27 cellular contexts compared by ENCODE assay signal in genomic region chr9:69016366-69017096, GRCh38. TPM values are rescaled to one million over a fixed set of nuclear protein-coding genes. Genes with fewer than 3 reads are reported as not detected.
"Had no signal": no experiment of that assay in that cellular context is flagged by ENCODE, and none has a peak within 500 bp of the region (broad histone marks: within the 10 kb centered on the region; RNA-seq: fewer than 3 reads in every experiment).

No MANE protein-coding gene starts in this region.

- ATAC-seq: activated T-cell treated with anti-CD3 and anti-CD28 coated beads, Interleukin-2, amount 50 U/mL, for 4 hours; PC-3; SK-N-SH treated with all-trans-retinoic acid at 6 μM for 48 hours had no signal

- DNase-seq: activated CD4-positive, alpha-beta memory T cell treated with anti-CD3 and anti-CD28 coated beads for 36 hours; activated CD4-positive, alpha-beta T cell treated with anti-CD3 and anti-CD28 coated beads, Interleukin-2, amount 10 ng/mL, durations not matched to agents 7 days and 5 days; activated CD4-positive, CD25-positive, alpha-beta regulatory T cell; activated CD8-positive, alpha-beta memory T cell treated with anti-CD3 and anti-CD28 coated beads for 24 hours; activated gamma-delta T cell; activated naive CD4-positive, alpha-beta T cell treated with anti-CD3 and anti-CD28 coated beads for 36 hours; activated naive CD8-positive, alpha-beta T cell treated with anti-CD3 and anti-CD28 coated beads for 36 hours; activated T-cell treated with anti-CD3 and anti-CD28 coated beads, Interleukin-2, amount 50 U/mL, for 4 hours; aorta; MG63; MV-4-11; NCI-H1092 treated with DMSO at 0.1 percent for 48 hours; NCI-H1417 treated with DMSO at 0.1 percent for 48 hours; NCI-H1694; NCI-H2029; NCI-H345; NCI-H510A; NCI-H526 treated with DMSO at 0.1 percent for 48 hours; PC-3; SHP77; SW 1271 had no signal

- H3K36me3 ChIP-seq: breast epithelium, MG63, SJSA1 had no signal

- H3K36me3 Mint-ChIP-seq: activated CD4-positive, alpha-beta memory T cell treated with anti-CD3 and anti-CD28 coated beads for 36 hours; activated naive CD8-positive, alpha-beta T cell treated with anti-CD3 and anti-CD28 coated beads for 36 hours had no signal

- H3K9ac ChIP-seq: KMS-11 had no signal

- H3K27me3 ChIP-seq: breast epithelium, MG63, SJSA1 had no signal

- H3K4me2 ChIP-seq: KMS-11 had no signal

- H3K27ac ChIP-seq: breast epithelium, KMS-11, SJSA1 had no signal

- H3K9me3 ChIP-seq: breast epithelium, MG63, SJSA1 had no signal

- H3K4me1 ChIP-seq: breast epithelium, SJSA1 had no signal

- H3K4me3 ChIP-seq: breast epithelium, MG63, SJSA1 had no signal

- H3K27ac Mint-ChIP-seq: activated CD4-positive, alpha-beta memory T cell treated with anti-CD3 and anti-CD28 coated beads for 36 hours; activated CD4-positive, alpha-beta T cell treated with anti-CD3 and anti-CD28 coated beads, Interleukin-2, amount 10 ng/mL, durations not matched to agents 7 days and 5 days; activated naive CD4-positive, alpha-beta T cell treated with anti-CD3 and anti-CD28 coated beads for 36 hours; activated naive CD8-positive, alpha-beta T cell treated with anti-CD3 and anti-CD28 coated beads for 36 hours had no signal

- H3K4me3 Mint-ChIP-seq: activated CD4-positive, alpha-beta memory T cell treated with anti-CD3 and anti-CD28 coated beads for 36 hours; activated CD4-positive, alpha-beta T cell treated with anti-CD3 and anti-CD28 coated beads, Interleukin-2, amount 10 ng/mL, durations not matched to agents 7 days and 5 days; activated naive CD4-positive, alpha-beta T cell treated with anti-CD3 and anti-CD28 coated beads for 36 hours; activated naive CD8-positive, alpha-beta T cell treated with anti-CD3 and anti-CD28 coated beads for 36 hours; activated T-cell treated with anti-CD3 and anti-CD28 coated beads, Interleukin-2, amount 50 U/mL, for 4 hours; T-helper 1 cell treated with Interleukin-12 subunit alpha and Interleukin-12 subunit beta and Interleukin-4 antibody, amounts not matched to agents 30 μg/mL and 1 μg/mL, for 36 hours had no signal

- H3K9me3 Mint-ChIP-seq: activated CD4-positive, alpha-beta memory T cell treated with anti-CD3 and anti-CD28 coated beads for 36 hours; activated CD4-positive, alpha-beta T cell treated with anti-CD3 and anti-CD28 coated beads, Interleukin-2, amount 10 ng/mL, durations not matched to agents 7 days and 5 days; activated naive CD4-positive, alpha-beta T cell treated with anti-CD3 and anti-CD28 coated beads for 36 hours; activated naive CD8-positive, alpha-beta T cell treated with anti-CD3 and anti-CD28 coated beads for 36 hours; activated T-cell treated with anti-CD3 and anti-CD28 coated beads, Interleukin-2, amount 50 U/mL, for 4 hours; T-helper 1 cell treated with Interleukin-12 subunit alpha and Interleukin-12 subunit beta and Interleukin-4 antibody, amounts not matched to agents 30 μg/mL and 1 μg/mL, for 36 hours had no signal

RNA-seq across cellular contexts. Expression of gene PRKACG, which starts 2.6 kb away (rescaled TPM):
- total RNA-seq: activated CD4-positive, alpha-beta memory T cell treated with anti-CD3 and anti-CD28 coated beads for 36 hours; activated CD4-positive, alpha-beta T cell treated with anti-CD3 and anti-CD28 coated beads, Interleukin-2, amount 10 ng/mL, durations not matched to agents 7 days and 5 days; activated naive CD4-positive, alpha-beta T cell treated with anti-CD3 and anti-CD28 coated beads for 36 hours; activated naive CD8-positive, alpha-beta T cell treated with anti-CD3 and anti-CD28 coated beads for 36 hours; activated T-cell treated with anti-CD3 and anti-CD28 coated beads, Interleukin-2, amount 50 U/mL, for 4 hours; aorta; breast epithelium; PC-3; SJSA1 had no signal
- polyA plus RNA-seq: adipose tissue, aorta had no signal
